8 cellular contexts compared by ENCODE assay signal in the genomic region with DNA sequence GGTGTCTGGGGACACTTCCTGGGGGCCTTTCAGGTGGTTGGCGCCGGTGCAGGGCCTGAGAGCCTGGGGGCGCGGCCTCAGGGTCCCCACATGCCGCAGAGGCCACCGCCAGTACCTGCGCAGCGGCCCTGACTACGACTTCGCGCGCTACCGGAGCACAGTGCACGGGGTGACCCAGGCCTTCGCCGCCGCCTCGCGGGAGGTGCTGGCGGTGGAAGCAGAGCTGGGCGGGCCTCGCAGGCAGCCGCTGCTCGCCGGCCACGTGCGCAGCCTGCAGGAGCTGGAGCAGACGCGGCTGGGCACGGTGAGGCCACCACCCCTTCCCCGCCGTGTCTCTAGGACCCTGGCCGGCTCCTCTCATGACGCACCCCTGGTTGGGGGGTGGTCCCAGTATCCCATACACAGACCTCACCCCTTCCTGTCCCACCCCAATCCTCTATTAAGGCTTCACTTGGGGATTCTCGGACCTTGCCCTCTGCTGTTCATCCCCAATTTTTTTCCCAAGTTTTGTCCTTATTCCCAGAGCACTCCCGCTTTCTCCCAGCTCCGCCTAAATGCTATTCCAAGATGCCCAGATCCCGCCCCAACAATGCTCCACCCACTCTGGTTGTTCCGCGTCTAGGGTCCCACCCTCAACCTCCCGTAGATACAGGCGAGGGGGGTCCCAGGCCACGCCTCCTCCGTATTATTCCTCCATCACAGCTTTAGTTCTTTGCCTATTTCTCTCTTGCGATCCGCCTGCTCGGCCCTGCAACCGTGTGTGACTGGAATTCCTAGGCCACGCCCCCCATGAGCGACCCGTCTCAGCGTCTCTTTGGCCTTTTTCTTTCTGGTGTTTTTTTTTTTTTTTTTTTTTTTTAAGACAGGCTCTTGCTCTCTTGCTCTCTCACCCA. TPM values are rescaled to one million over a fixed set of nuclear protein-coding genes. Genes with fewer than 3 reads are reported as not detected.
DNase-seq lines count a peak whose midpoint lies in the region; ATAC-seq, FAIRE-seq and TF ChIP-seq lines count a peak whose summit lies in the region.

No MANE protein-coding gene starts in this region.

- peaks cover 0 to 6% of the 10 kb centered on the region in 2 donors for H3K36me3 Mint-ChIP-seq in CD4-positive, alpha-beta memory T cell

- H3K4me3 ChIP-seq in CD4-positive, alpha-beta memory T cell (ENCODE audit: low read length in 2 of 2), result peak overlapping the region; percentile 47 to 79
- H3K4me3 ChIP-seq in OCI-LY1 (ENCODE audit: low read depth, low read length, poor library complexity, severe bottlenecking) (peak overlapping the region; percentile 66), neuron (ENCODE audit: low read length) (peak overlapping the region; percentile 57)

- H3K9me3 Mint-ChIP-seq in CD4-positive, alpha-beta memory T cell, result no peaks in the 10 kb centered on the region

- H4K20me1 ChIP-seq in OCI-LY1 (ENCODE audit: insufficient read depth, low read length), result no peaks in the 10 kb centered on the region

- CTCF ChIA-PET in CD4-positive, alpha-beta memory T cell (lab: Charles Lee; ENCODE audit: partially characterized antibody), result interaction anchor here (0.9 to 4.9 kb wide), 32 partner anchors 9 to 269 kb away, joined by 3 to 58 read pairs (median 5); partner anchors contain the start of genes ELL, FKBP8, KXD1 and TMEM59L

- H3K4me1 ChIP-seq in CD4-positive, alpha-beta memory T cell (ENCODE audit: insufficient read depth, low read length), result peaks cover 39% of the 10 kb centered on the region
- H3K4me1 ChIP-seq in OCI-LY1 (ENCODE audit: insufficient read depth, low read length, severe bottlenecking) (peaks cover 45% of the 10 kb centered on the region), foreskin keratinocyte (no peaks in the 10 kb centered on the region), neuron (ENCODE audit: insufficient read depth, low read length) (peaks cover 9% of the 10 kb centered on the region)

- no peaks in the 10 kb centered on the region for H3K27me3 Mint-ChIP-seq in CD4-positive, alpha-beta memory T cell

- H2AFZ ChIP-seq in OCI-LY1 (ENCODE audit: low read length) (no peak overlapping the region), neuron (ENCODE audit: low read depth, low read length) (peak overlapping the region; percentile 67)

- peak overlapping the region; percentile 82 to 93 (median 89) for H3K4me3 Mint-ChIP-seq in CD4-positive, alpha-beta memory T cell

- POLR2A ChIA-PET in CD4-positive, alpha-beta memory T cell (lab: Charles Lee; ENCODE audit: partially characterized antibody), result interaction anchor here (0.6 to 6.3 kb wide), 33 partner anchors 13 to 842 kb away, joined by 3 to 122 read pairs (median 6); partner anchors contain the start of genes COPE, DDX49, ELL and FKBP8

- peak overlapping the region; percentile 67 for H3K27ac ChIP-seq in CD4-positive, alpha-beta memory T cell (ENCODE audit: low read depth, low read length)
- peak overlapping the region; percentile 88 for H3K27ac ChIP-seq in OCI-LY1 (ENCODE audit: low read depth, low read length, poor library complexity, severe bottlenecking)
- no peak overlapping the region for H3K27ac ChIP-seq in foreskin keratinocyte

- peak overlapping the region; percentile 78 for H3K4me2 ChIP-seq in OCI-LY1 (ENCODE audit: low read length)

- H3K79me2 ChIP-seq in OCI-LY1 (ENCODE audit: insufficient read depth, low read length), result no peaks in the 10 kb centered on the region

- H3K27ac Mint-ChIP-seq in CD4-positive, alpha-beta memory T cell, result peak overlapping the region; percentile 83 to 96 (median 92)

- TF ChIP-seq CTCF in OCI-LY1 (IDR thresholded peaks at IDR 0.05; ENCODE audit: low read length), result no peak
- TF ChIP-seq CTCF in foreskin keratinocyte (conservative IDR thresholded peaks at IDR 0.05), result peak; percentile 52

- H3F3A ChIP-seq in OCI-LY1 (ENCODE audit: insufficient read depth, low read length), result no peaks in the 10 kb centered on the region

- peak; percentile 20 for ATAC-seq in GM19372 (IDR thresholded peaks at IDR 0.05; ENCODE audit: low read depth, unreplicated experiment)
- peak; percentile 24 for ATAC-seq in HG03520 (IDR thresholded peaks at IDR 0.05; ENCODE audit: unreplicated experiment)
- ATAC-seq in foreskin keratinocyte, result peak; percentile 68

- peak in 4 of 5 donors; percentile 44 to 80 (median 76) for DNase-seq in CD4-positive, alpha-beta memory T cell
- DNase-seq in activated T-helper 9 cell treated with anti-CD3 and anti-CD28 coated beads, Interleukin-2, amount 50 U/mL, for 16 hours (ENCODE audit: low read depth), result peak; percentile 65
- DNase-seq in foreskin keratinocyte (peak; percentile 40 to 65), urothelium cell line (ENCODE audit: low spot score) (peak; percentile 52)

- H3K9me3 ChIP-seq in CD4-positive, alpha-beta memory T cell (ENCODE audit: control insufficient read depth in 1 of 2, low read length in 2 of 2), result no peaks in the 10 kb centered on the region
- H3K9me3 ChIP-seq in OCI-LY1 (ENCODE audit: low read length), result no peaks in the 10 kb centered on the region
- peaks cover 1% of the 10 kb centered on the region for H3K9me3 ChIP-seq in neuron (ENCODE audit: low read length)

- H3K4me1 Mint-ChIP-seq in CD4-positive, alpha-beta memory T cell, result peaks cover 22 to 50% (median 37%) of the 10 kb centered on the region in 4 donors

- intact Hi-C loops in CD4-positive, alpha-beta memory T cell (cut with micrococcal nuclease), result loop anchor here (1.0 to 5.0 kb wide), 5 partner anchors 45 to 330 kb away; partner anchors contain the start of genes COPE and DDX49

- FAIRE-seq in urothelium cell line (lab: Jason Lieb, UNC), result no peak

- peaks cover 4% of the 10 kb centered on the region for H3K36me3 ChIP-seq in CD4-positive, alpha-beta memory T cell (ENCODE audit: insufficient read depth, low read length)
- H3K36me3 ChIP-seq in OCI-LY1 (ENCODE audit: insufficient read depth, low read length) (no peaks in the 10 kb centered on the region), neuron (ENCODE audit: insufficient read depth, low read length) (peaks cover 9% of the 10 kb centered on the region)

- peak overlapping the region; percentile 79 for H3K9ac ChIP-seq in OCI-LY1 (ENCODE audit: low read length)

- H3K27me3 ChIP-seq in CD4-positive, alpha-beta memory T cell (ENCODE audit: insufficient read depth, low read length), result no peaks in the 10 kb centered on the region
- no peaks in the 10 kb centered on the region; the same call in 1 of the 2 replicates for H3K27me3 ChIP-seq in OCI-LY1 (ENCODE audit: insufficient read depth, low read length)
- H3K27me3 ChIP-seq in foreskin keratinocyte, result no peaks in the 10 kb centered on the region
- H3K27me3 ChIP-seq in neuron (ENCODE audit: insufficient read depth, low read length), result peaks cover under 1% of the 10 kb centered on the region

- H3K9me2 ChIP-seq in OCI-LY1 (ENCODE audit: low read depth, low read length), result no peaks in the 10 kb centered on the region

RNA-seq across cellular contexts. Expression of gene REX1BD, which starts 1.0 kb away (rescaled TPM):
- 100 to 1,000 TPM; 150 to 154 TPM for total RNA-seq in CD4-positive, alpha-beta memory T cell
- 100 to 1,000 TPM; 148 to 156 TPM for polyA plus RNA-seq in CD4-positive, alpha-beta memory T cell
- 69.5 and 69.8 TPM in 2 replicates for total RNA-seq in foreskin keratinocyte
- 84.5 and 88.3 TPM in 2 replicates for polyA plus RNA-seq in foreskin keratinocyte

RNA-seq across cellular contexts. Expression of gene CRLF1, which starts 17.0 kb away (rescaled TPM):
- total RNA-seq in CD4-positive, alpha-beta memory T cell, result not detected
- under 1 TPM in 1 of 2 donors, not detected in 1; 0.70 TPM for polyA plus RNA-seq in CD4-positive, alpha-beta memory T cell
- 0.37 and 0.60 TPM in 2 replicates for total RNA-seq in foreskin keratinocyte
- 0.13 and 0.20 TPM in 2 replicates for polyA plus RNA-seq in foreskin keratinocyte

RNA-seq across cellular contexts. Expression of gene UBA52, which starts 18.0 kb away (rescaled TPM):
- 1,000 to 10,000 TPM; 1,962 to 1,978 TPM for total RNA-seq in CD4-positive, alpha-beta memory T cell
- 1,000 to 10,000 TPM; 1,135 to 1,692 TPM for polyA plus RNA-seq in CD4-positive, alpha-beta memory T cell
- 1,160 and 1,167 TPM in 2 replicates for total RNA-seq in foreskin keratinocyte
- polyA plus RNA-seq in foreskin keratinocyte, result 1,727 and 1,808 TPM in 2 replicates

RNA-seq across cellular contexts. Expression of gene TMEM59L, which starts 23.0 kb away (rescaled TPM):
- not detected for total RNA-seq in CD4-positive, alpha-beta memory T cell
- not detected for polyA plus RNA-seq in CD4-positive, alpha-beta memory T cell
- not detected in 2 replicates for total RNA-seq in foreskin keratinocyte
- polyA plus RNA-seq in foreskin keratinocyte, result not detected in 2 replicates

RNA-seq across cellular contexts. Expression of gene KXD1, which starts 32.0 kb away (rescaled TPM):
- 10 to 100 TPM; 95.3 to 95.6 TPM for total RNA-seq in CD4-positive, alpha-beta memory T cell
- 10 to 100 TPM; 88.8 to 94.3 TPM for polyA plus RNA-seq in CD4-positive, alpha-beta memory T cell
- 105 and 106 TPM in 2 replicates for total RNA-seq in foreskin keratinocyte
- polyA plus RNA-seq in foreskin keratinocyte, result 140 and 143 TPM in 2 replicates
